In genomic region chr2:71603851-71604708, GRCh38 we compare ENCODE assay signal across 13 cellular contexts.
DNase-seq lines count a peak whose midpoint lies in the region; ATAC-seq and TF ChIP-seq lines count a peak whose summit lies in the region.
"Had no signal": no experiment of that assay in that cellular context is flagged by ENCODE, and none has a peak within 500 bp of the region (broad histone marks: within the 10 kb centered on the region; RNA-seq: fewer than 3 reads in every experiment).

No MANE protein-coding gene starts in this region.

- intact Hi-C loops in upper lobe of right lung (cut with DNase I), result no loop called here

- H3K36me3 ChIP-seq in endodermal cell (ENCODE audit: control insufficient read depth, insufficient read depth, low read length), result no peaks in the 10 kb centered on the region
- H3K36me3 ChIP-seq in mesenchymal stem cell (ENCODE audit: control insufficient read depth in 1 of 2, insufficient read depth in 2 of 2, low read depth in 1 of 2, low read length in 2 of 2), result peaks cover 0 to 84% of the 10 kb centered on the region in 2 experiments
- H3K36me3 ChIP-seq in upper lobe of right lung, result no peaks in the 10 kb centered on the region
- H3K36me3 ChIP-seq: transverse colon had no signal

- no peak overlapping the region for H2BK5ac ChIP-seq in mesenchymal stem cell (ENCODE audit: low read depth, low read length, poor library complexity, severe bottlenecking)

- H2AK5ac ChIP-seq in mesenchymal stem cell (ENCODE audit: low read length, severe bottlenecking), result no peak overlapping the region

- ATAC-seq in upper lobe of right lung, result no peak
- ATAC-seq in HG02678 (IDR thresholded peaks at IDR 0.05; ENCODE audit: unreplicated experiment), result no peak
- ATAC-seq: activated T-cell treated with anti-CD3 and anti-CD28 coated beads, Interleukin-2, amount 50 U/mL, for 72 hours had no signal

- H2BK15ac ChIP-seq in mesenchymal stem cell (ENCODE audit: low read depth, poor library complexity, severe bottlenecking), result no peak overlapping the region

- H2AFZ ChIP-seq in mesenchymal stem cell (ENCODE audit: low read depth, low read length), result no peak overlapping the region

- H3K27me3 ChIP-seq in endodermal cell (ENCODE audit: control insufficient read depth, insufficient read depth, low read length, poor library complexity, severe bottlenecking) (no peaks in the 10 kb centered on the region), mesenchymal stem cell (ENCODE audit: control insufficient read depth in 1 of 2, insufficient read depth in 1 of 2, low read length in 2 of 2) (peaks cover 0 to 85% of the 10 kb centered on the region in 2 experiments), upper lobe of right lung (no peaks in the 10 kb centered on the region)
- H3K27me3 ChIP-seq: transverse colon had no signal

- no peak overlapping the region for H3K14ac ChIP-seq in mesenchymal stem cell (ENCODE audit: low read length in 2 of 2)

- H3K4me1 ChIP-seq in endodermal cell (ENCODE audit: control insufficient read depth, insufficient read depth, low read length) (peaks cover 3% of the 10 kb centered on the region), mesenchymal stem cell (ENCODE audit: control insufficient read depth, insufficient read depth, low read depth, low read length) (peaks cover 2% of the 10 kb centered on the region), upper lobe of right lung (peaks cover 18% of the 10 kb centered on the region)
- H3K4me1 ChIP-seq: transverse colon had no signal

- peaks cover 16% of the 10 kb centered on the region for H3K4me1 Mint-ChIP-seq in endodermal cell

- no peaks in the 10 kb centered on the region for H3K79me1 ChIP-seq in mesenchymal stem cell (replicated peaks; ENCODE audit: low read length, poor library complexity, severe bottlenecking)

- H3K4ac ChIP-seq in mesenchymal stem cell (ENCODE audit: low read depth in 1 of 2, low read length in 2 of 2), result no peak overlapping the region

- WGBS in endodermal cell (ENCODE audit: insufficient coverage in 1 of 2, insufficient read length in 1 of 2), 2 experiments, result 91% methylated on average over 7 to 9 of the region's 9 CpGs
- 83% methylated on average over 9 of the region's 9 CpGs for WGBS in mesenchymal stem cell

- H3K27ac Mint-ChIP-seq in endodermal cell, result no peak overlapping the region
- H3K27ac Mint-ChIP-seq: activated T-cell treated with anti-CD3 and anti-CD28 coated beads, Interleukin-2, amount 50 U/mL, for 72 hours had no signal

- H3K4me2 ChIP-seq in mesenchymal stem cell (ENCODE audit: low read length, poor library complexity, severe bottlenecking), result no peak overlapping the region

- H2BK120ac ChIP-seq in mesenchymal stem cell (ENCODE audit: low read depth, low read length), result no peak overlapping the region

- H3K27ac ChIP-seq in endodermal cell (ENCODE audit: low read depth, low read length) (no peak overlapping the region), mesenchymal stem cell (ENCODE audit: low read length, poor library complexity, severe bottlenecking) (no peak overlapping the region), upper lobe of right lung (peak overlapping the region; percentile 17)
- H3K27ac ChIP-seq: transverse colon had no signal

- no peak overlapping the region for H4K8ac ChIP-seq in mesenchymal stem cell (ENCODE audit: low read length)

- no peak overlapping the region for H3K4me3 ChIP-seq in endodermal cell (ENCODE audit: low read length)
- peak overlapping the region in 1 of 2 experiments; percentile 58 for H3K4me3 ChIP-seq in mesenchymal stem cell (ENCODE audit: insufficient read depth in 1 of 2, low read depth in 1 of 2, low read length in 2 of 2)
- H3K4me3 ChIP-seq in upper lobe of right lung, result no peak overlapping the region
- H3K4me3 ChIP-seq: transverse colon had no signal

- H3K27me3 Mint-ChIP-seq in endodermal cell (ENCODE audit: insufficient read depth), result peaks cover 2% of the 10 kb centered on the region

- peak overlapping the region in 1 of 2 experiments; percentile 36 for H3K23ac ChIP-seq in mesenchymal stem cell (ENCODE audit: low read length in 2 of 2)

- H3K36me3 Mint-ChIP-seq in endodermal cell (ENCODE audit: low read depth), result no peaks in the 10 kb centered on the region

- H3K9me3 Mint-ChIP-seq in endodermal cell, result no peaks in the 10 kb centered on the region
- H3K9me3 Mint-ChIP-seq: activated T-cell treated with anti-CD3 and anti-CD28 coated beads, Interleukin-2, amount 50 U/mL, for 72 hours; central memory CD8-positive, alpha-beta T cell had no signal

- DNase-seq in activated naive CD4-positive, alpha-beta T cell treated with anti-CD3 and anti-CD28 coated beads, Interleukin-2, amount 50 U/mL, for 16 hours, result peak; percentile 1
- no peak for DNase-seq in activated naive CD4-positive, alpha-beta T cell (lab: John Stamatoyannopoulos, UW)
- DNase-seq in endodermal cell (peak; percentile 55), mesenchymal stem cell (no peak), upper lobe of right lung (peak; percentile 56), SIG-M5 (lab: John Stamatoyannopoulos, UW) (no peak), NCI-H1092 treated with DMSO at 0.1 percent for 48 hours (lab: John Stamatoyannopoulos, UW) (no peak)
- DNase-seq: ACHN; activated T-cell treated with anti-CD3 and anti-CD28 coated beads, Interleukin-2, amount 50 U/mL, for 72 hours; NCI-H2107 had no signal

- no peak overlapping the region for H2BK12ac ChIP-seq in mesenchymal stem cell (ENCODE audit: low read length in 2 of 2)

- peak; percentile 39 for TF ChIP-seq CTCF in endodermal cell (conservative IDR thresholded peaks at IDR 0.05)
- TF ChIP-seq CTCF in upper lobe of right lung (IDR thresholded peaks at IDR 0.05), result no peak

- H3K9ac ChIP-seq in endodermal cell (ENCODE audit: extremely low read depth, low read length, poor library complexity, severe bottlenecking) (no peak overlapping the region), mesenchymal stem cell (ENCODE audit: low read length) (peak overlapping the region; percentile 59)

- no peak overlapping the region for H4K91ac ChIP-seq in mesenchymal stem cell (ENCODE audit: low read length)

- H3K4me3 Mint-ChIP-seq in endodermal cell, result no peak overlapping the region
- H3K4me3 Mint-ChIP-seq: activated T-cell treated with anti-CD3 and anti-CD28 coated beads, Interleukin-2, amount 50 U/mL, for 72 hours; central memory CD8-positive, alpha-beta T cell had no signal

- H3K9me3 ChIP-seq in endodermal cell (ENCODE audit: control insufficient read depth, low read length) (no peaks in the 10 kb centered on the region), mesenchymal stem cell (ENCODE audit: control insufficient read depth, low read length) (no peaks in the 10 kb centered on the region), upper lobe of right lung (no peaks in the 10 kb centered on the region)
- H3K9me3 ChIP-seq: transverse colon had no signal

- H3K18ac ChIP-seq in mesenchymal stem cell (ENCODE audit: low read depth in 1 of 2, low read length in 2 of 2), result no peak overlapping the region

Comparison
In these comparisons a context has a peak if more than half of its experiments do, and no peak if none do; other contexts are left out.
1. DNase-seq: peak in activated naive CD4-positive, alpha-beta T cell treated with anti-CD3 and anti-CD28 coated beads, Interleukin-2, amount 50 U/mL, for 16 hours (single experiment), endodermal cell (single experiment) and upper lobe of right lung (single experiment); none in activated naive CD4-positive, alpha-beta T cell (0 of 4), mesenchymal stem cell (single experiment), SIG-M5 (single experiment) and NCI-H1092 treated with DMSO at 0.1 percent for 48 hours (single experiment).